In the genomic region with DNA sequence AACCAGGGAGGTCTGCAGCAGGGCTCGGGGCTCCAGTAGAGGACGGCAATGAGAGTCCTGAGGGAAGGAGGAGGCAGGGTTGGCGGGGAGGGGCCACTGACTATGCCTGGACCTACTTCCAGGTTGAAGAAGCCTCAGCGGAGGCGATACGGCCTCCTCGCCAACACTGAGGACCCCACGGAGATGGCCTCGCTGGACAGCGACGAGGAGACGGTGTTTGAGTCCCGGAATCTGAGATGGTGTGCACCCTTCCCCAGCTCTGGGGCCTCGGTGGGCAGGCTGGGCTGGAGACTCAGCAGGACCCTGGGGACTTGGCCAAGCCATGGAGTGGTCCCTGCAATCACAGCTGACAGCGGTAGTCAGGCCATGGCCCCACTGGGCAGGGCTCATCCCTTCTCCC, we compare ENCODE assay signal across 11 cellular contexts. TPM values are rescaled to one million over a fixed set of nuclear protein-coding genes. Genes with fewer than 3 reads are reported as not detected.
DNase-seq lines count a peak whose midpoint lies in the region; ATAC-seq and TF ChIP-seq lines count a peak whose summit lies in the region.
"Had no signal": no experiment of that assay in that cellular context is flagged by ENCODE, and none has a peak within 500 bp of the region (broad histone marks: within the 10 kb centered on the region; RNA-seq: fewer than 3 reads in every experiment).

No MANE protein-coding gene starts in this region.

- peak overlapping the region; percentile 18 for H3K18ac ChIP-seq in trophoblast cell (ENCODE audit: low read length)

- no peak overlapping the region for H3K23ac ChIP-seq in trophoblast cell (ENCODE audit: low read length)

- H2AFZ ChIP-seq in MM.1S (ENCODE audit: low read length) = no peak overlapping the region
- no peak overlapping the region for H2AFZ ChIP-seq in trophoblast cell (ENCODE audit: insufficient read depth, low read length, poor library complexity)

- H3K9me2 ChIP-seq in DOHH2 (replicated peaks; ENCODE audit: control insufficient read depth, low read length) (no peaks in the 10 kb centered on the region), MM.1S (replicated peaks; ENCODE audit: insufficient read depth, low read length) (no peaks in the 10 kb centered on the region)

- peaks cover 65% of the 10 kb centered on the region for H3K4me1 Mint-ChIP-seq in dendritic cell treated with granulocyte-macrophage colony-stimulating factor and Interleukin-4, amounts not matched to agents 40 ng/mL and 50 ng/mL, for 4 days (ENCODE audit: low read depth)

- H4K12ac ChIP-seq in trophoblast cell (ENCODE audit: low read depth, low read length) = no peak overlapping the region

- no peak overlapping the region for H2BK120ac ChIP-seq in trophoblast cell (ENCODE audit: insufficient read depth, low read length, poor library complexity)

- H3K79me2 ChIP-seq in DOHH2 (ENCODE audit: control insufficient read depth, low read length) (peaks cover 42% of the 10 kb centered on the region), MM.1S (ENCODE audit: low read length) (peaks cover 55% of the 10 kb centered on the region), trophoblast cell (ENCODE audit: control insufficient read depth, insufficient read depth, low read length, poor library complexity) (peaks cover 10% of the 10 kb centered on the region)

- H3K36me3 ChIP-seq in DOHH2 (ENCODE audit: control insufficient read depth, low read length) = peaks cover 79% of the 10 kb centered on the region
- H3K36me3 ChIP-seq in MM.1S (replicated peaks; ENCODE audit: insufficient read depth, low read length) = peaks cover 24% of the 10 kb centered on the region
- H3K36me3 ChIP-seq in trophoblast cell (ENCODE audit: control insufficient read depth in 1 of 2, insufficient read depth in 2 of 2, low read length in 2 of 2) = peaks cover 39% of the 10 kb centered on the region in 2 experiments

- no peaks in the 10 kb centered on the region for H3K9me3 Mint-ChIP-seq in dendritic cell treated with granulocyte-macrophage colony-stimulating factor and Interleukin-4, amounts not matched to agents 40 ng/mL and 50 ng/mL, for 4 days

- peaks cover 36% of the 10 kb centered on the region for H3K4me1 ChIP-seq in DOHH2 (ENCODE audit: control insufficient read depth, low read length)
- peaks cover 13% of the 10 kb centered on the region for H3K4me1 ChIP-seq in MM.1S (ENCODE audit: low read length)
- H3K4me1 ChIP-seq in trophoblast cell (ENCODE audit: control insufficient read depth in 1 of 2, insufficient read depth in 2 of 2, low read length in 2 of 2) = peaks cover 17 to 18% of the 10 kb centered on the region in 2 experiments

- H2BK5ac ChIP-seq in trophoblast cell (ENCODE audit: low read depth, low read length, poor library complexity) = no peak overlapping the region

- H3K9me3 ChIP-seq in DOHH2 (ENCODE audit: control insufficient read depth, insufficient read depth, low read length) = no peaks in the 10 kb centered on the region
- H3K9me3 ChIP-seq in MM.1S (replicated peaks; ENCODE audit: insufficient read depth, low read length) = no peaks in the 10 kb centered on the region
- H3K9me3 ChIP-seq in trophoblast cell (ENCODE audit: insufficient read depth, low read depth, low read length) = no peaks in the 10 kb centered on the region
- H3K9me3 ChIP-seq: lower lobe of right lung had no signal

- no peak for ATAC-seq in HG03460 (IDR thresholded peaks at IDR 0.05; ENCODE audit: unreplicated experiment)
- ATAC-seq: lower lobe of right lung had no signal

- H3F3A ChIP-seq in DOHH2 (ENCODE audit: control insufficient read depth, insufficient read depth) (peaks cover 26% of the 10 kb centered on the region), MM.1S (ENCODE audit: insufficient read depth, low read length) (peaks cover 43% of the 10 kb centered on the region)

- peak overlapping the region; percentile 76 for H3K4me3 ChIP-seq in DOHH2 (ENCODE audit: low read length)
- peak overlapping the region; percentile 92; the same call in 1 of the 2 replicates for H3K4me3 ChIP-seq in MM.1S (ENCODE audit: low read length)
- no peak overlapping the region for H3K4me3 ChIP-seq in trophoblast cell (ENCODE audit: low read depth, low read length)

- H3K4me2 ChIP-seq in DOHH2 (ENCODE audit: low read length) (peak overlapping the region; percentile 96), MM.1S (ENCODE audit: low read depth, low read length) (peak overlapping the region; percentile 94), trophoblast cell (ENCODE audit: low read length) (no peak overlapping the region)

- DNase-seq in MM.1S (no peak), trophoblast cell (no peak), NCI-H187 (lab: John Stamatoyannopoulos, UW) (no peak), T-helper 9 cell (no peak), kidney glomerular epithelial cell (lab: John Stamatoyannopoulos, UW) (no peak)
- DNase-seq: lower lobe of right lung, NCI-H1930, small intestine had no signal

- peaks cover 79% of the 10 kb centered on the region for H3K36me3 Mint-ChIP-seq in dendritic cell treated with granulocyte-macrophage colony-stimulating factor and Interleukin-4, amounts not matched to agents 40 ng/mL and 50 ng/mL, for 4 days (ENCODE audit: low read depth)

- H4K91ac ChIP-seq in trophoblast cell (ENCODE audit: low read depth, low read length) = no peak overlapping the region

- no peak overlapping the region for H3K4ac ChIP-seq in trophoblast cell (ENCODE audit: low read depth, low read length)

- H3K4me3 Mint-ChIP-seq in dendritic cell treated with granulocyte-macrophage colony-stimulating factor and Interleukin-4, amounts not matched to agents 40 ng/mL and 50 ng/mL, for 4 days = peak overlapping the region; percentile 79

- H3K27ac Mint-ChIP-seq in dendritic cell treated with granulocyte-macrophage colony-stimulating factor and Interleukin-4, amounts not matched to agents 40 ng/mL and 50 ng/mL, for 4 days = peak overlapping the region; percentile 90

- no peak overlapping the region for H4K8ac ChIP-seq in trophoblast cell (ENCODE audit: low read depth, low read length)

- no CpG with 5 or more reads among the region's 15 CpGs for WGBS in trophoblast cell (ENCODE audit: extremely low coverage, insufficient coverage, insufficient read length)

- H3K27ac ChIP-seq in DOHH2 (ENCODE audit: low read depth, low read length) (no peak overlapping the region), MM.1S (ENCODE audit: low read length) (peak overlapping the region; percentile 97; the same call in 1 of the 2 replicates), trophoblast cell (ENCODE audit: low read depth, low read length) (no peak overlapping the region)

- H4K20me1 ChIP-seq in DOHH2 (ENCODE audit: control insufficient read depth, insufficient read depth, low read depth, low read length) (peaks cover 5% of the 10 kb centered on the region), MM.1S (ENCODE audit: insufficient read depth, low read length) (no peaks in the 10 kb centered on the region)

- peaks cover 12% of the 10 kb centered on the region for H3K79me1 ChIP-seq in trophoblast cell (ENCODE audit: low read length)

- no peak overlapping the region for H2AK5ac ChIP-seq in trophoblast cell (ENCODE audit: low read length)

- peak overlapping the region; percentile 97; the same call in 1 of the 2 replicates for H3K9ac ChIP-seq in MM.1S (ENCODE audit: low read length)
- no peak overlapping the region for H3K9ac ChIP-seq in trophoblast cell (ENCODE audit: low read length)

- H3K14ac ChIP-seq in trophoblast cell (ENCODE audit: low read length) = no peak overlapping the region

- H3K27me3 Mint-ChIP-seq in dendritic cell treated with granulocyte-macrophage colony-stimulating factor and Interleukin-4, amounts not matched to agents 40 ng/mL and 50 ng/mL, for 4 days = peaks cover 5% of the 10 kb centered on the region

- H3K27me3 ChIP-seq in DOHH2 (ENCODE audit: control insufficient read depth, low read length) (no peaks in the 10 kb centered on the region), MM.1S (replicated peaks; ENCODE audit: insufficient read depth, low read length) (no peaks in the 10 kb centered on the region), trophoblast cell (ENCODE audit: insufficient read depth, low read length) (no peaks in the 10 kb centered on the region)

- no peak for TF ChIP-seq CTCF in DOHH2 (IDR thresholded peaks at IDR 0.05; ENCODE audit: low read depth, low read length, poor library complexity, severe bottlenecking)
- no peak for TF ChIP-seq CTCF in MM.1S (IDR thresholded peaks at IDR 0.05; ENCODE audit: low read length)

- H2BK12ac ChIP-seq in trophoblast cell (ENCODE audit: low read length) = no peak overlapping the region

- intact Hi-C loops in dendritic cell treated with granulocyte-macrophage colony-stimulating factor and Interleukin-4, amounts not matched to agents 40 ng/mL and 50 ng/mL, for 4 days (cut with micrococcal nuclease) = no loop called here

RNA-seq across cellular contexts. Expression of a gene that starts 1.7 kb away (rescaled TPM):
- polyA plus RNA-seq in trophoblast cell (2013) = 58.5 and 63.2 TPM in 2 replicates

RNA-seq across cellular contexts. Expression of a gene that starts 7.9 kb away (rescaled TPM):
- 116 and 120 TPM in 2 replicates for polyA plus RNA-seq in trophoblast cell (2013)

RNA-seq across cellular contexts. Expression of a gene that starts 8.6 kb away (rescaled TPM):
- polyA plus RNA-seq in trophoblast cell (2013) = 7.2 and 7.3 TPM in 2 replicates

RNA-seq across cellular contexts. Expression of a gene that starts 28.7 kb away (rescaled TPM):
- 159 and 165 TPM in 2 replicates for polyA plus RNA-seq in trophoblast cell (2013)

RNA-seq across cellular contexts. Expression of a gene that starts 35.5 kb away (rescaled TPM):
- polyA plus RNA-seq in trophoblast cell (2013) = 106 and 107 TPM in 2 replicates
